9 cellular contexts compared by ENCODE assay signal in genomic region chr6:21914121-21914973, GRCh38.
A peak's percentile ranks its signal among the peaks of the same experiment; 100 is the strongest.
DNase-seq lines count a peak whose midpoint lies in the region; ATAC-seq lines count a peak whose summit lies in the region.
"Had no signal": no experiment of that assay in that cellular context is flagged by ENCODE, and none has a peak within 500 bp of the region (broad histone marks: within the 10 kb centered on the region; RNA-seq: fewer than 3 reads in every experiment).

No MANE protein-coding gene starts in this region.

- ATAC-seq in HG02642 (IDR thresholded peaks at IDR 0.05; ENCODE audit: poor library complexity, unreplicated experiment) = no peak
- ATAC-seq in GM21526 (IDR thresholded peaks at IDR 0.05; ENCODE audit: low FRiP score, unreplicated experiment) = no peak
- ATAC-seq: A549 had no signal

- DNase-seq in NCI-H1436 (lab: John Stamatoyannopoulos, UW) (peak; percentile 14), NCI-H1436 treated with DMSO at 0.1 percent for 48 hours (lab: John Stamatoyannopoulos, UW) (no peak), glomerular endothelial cell (ENCODE audit: extremely low read depth, low read depth, low spot score) (peak; percentile 78), NCI-H128 (lab: John Stamatoyannopoulos, UW; ENCODE audit: unreplicated experiment) (no peak)
- peak; percentile 81 for DNase-seq in activated CD4-positive, alpha-beta T cell treated with anti-CD3 and anti-CD28 coated beads for 48 hours
- peak in 2 of 3 experiments; percentile 12 for DNase-seq in stimulated activated CD4-positive, alpha-beta T cell treated with anti-CD3 and anti-CD28 coated beads, TNF-alpha, amount 100 ng/mL, for 4 hours (ENCODE audit: low read depth in 3 of 3)

Comparison
In these comparisons a context has a peak if more than half of its experiments do, and no peak if none do; other contexts are left out.
1. DNase-seq: peak in NCI-H1436 (single experiment), activated CD4-positive, alpha-beta T cell treated with anti-CD3 and anti-CD28 coated beads for 48 hours (single experiment), glomerular endothelial cell (single experiment) and stimulated activated CD4-positive, alpha-beta T cell treated with anti-CD3 and anti-CD28 coated beads, TNF-alpha, amount 100 ng/mL, for 4 hours (2 of 3); none in NCI-H1436 treated with DMSO at 0.1 percent for 48 hours (single experiment) and NCI-H128 (single experiment).